In genomic region chr17:82005701-82006348, GRCh38 we compare ENCODE assay signal across 2 cellular contexts.
TF ChIP-seq lines count a peak whose summit lies in the region.

No MANE protein-coding gene starts in this region.

TF ChIP-seq in SK-N-SH, 30 proteins besides CTCF, POLR2A, EP300 and RAD21 (continued from another document):
- TF ChIP-seq USF2 (IDR thresholded peaks at IDR 0.05; ENCODE audit: borderline replicate concordance, low read depth, low read length), result no peak
- TF ChIP-seq FOXJ3 (CRISPR knock-in tag; IDR thresholded peaks at IDR 0.05), result no peak
- TF ChIP-seq FOXM1 (IDR thresholded peaks at IDR 0.05; ENCODE audit: low read depth), result no peak
- TF ChIP-seq TEAD4 (IDR thresholded peaks at IDR 0.05; ENCODE audit: borderline replicate concordance, insufficient read depth), result no peak
- TF ChIP-seq NRF1 (IDR thresholded peaks at IDR 0.05; ENCODE audit: low read depth, low read length), result no peak
- TF ChIP-seq PBX3 (IDR thresholded peaks at IDR 0.05), result no peak
- TF ChIP-seq USF1 (IDR thresholded peaks at IDR 0.05; ENCODE audit: borderline replicate concordance, low read depth), result no peak

TF ChIP-seq in SK-N-SH treated with all-trans-retinoic acid at 6 μM for 48 hours, 23 proteins besides CTCF, POLR2A, EP300 and RAD21:
- TF ChIP-seq PATZ1 (CRISPR knock-in tag; IDR thresholded peaks at IDR 0.05; ENCODE audit: borderline replicate concordance) (no peak), ZFP3 (CRISPR knock-in tag; IDR thresholded peaks at IDR 0.05) (no peak), ESRRG (CRISPR knock-in tag; IDR thresholded peaks at IDR 0.05) (no peak), BACH2 (CRISPR knock-in tag; IDR thresholded peaks at IDR 0.05; ENCODE audit: borderline replicate concordance) (no peak), ZNF565 (CRISPR knock-in tag; conservative IDR thresholded peaks at IDR 0.05; ENCODE audit: low read depth) (no peak), TCF4 (CRISPR knock-in tag; IDR thresholded peaks at IDR 0.05; ENCODE audit: borderline replicate concordance) (no peak), SNAI2 (CRISPR knock-in tag; IDR thresholded peaks at IDR 0.05) (no peak), RARB (CRISPR knock-in tag; IDR thresholded peaks at IDR 0.05) (no peak), ARNTL (CRISPR knock-in tag; IDR thresholded peaks at IDR 0.05; ENCODE audit: borderline replicate concordance, low read depth) (no peak), GLIS3 (CRISPR knock-in tag; IDR thresholded peaks at IDR 0.05) (no peak), PPARA (CRISPR knock-in tag; IDR thresholded peaks at IDR 0.05; ENCODE audit: borderline replicate concordance) (no peak), CSDC2 (CRISPR knock-in tag; IDR thresholded peaks at IDR 0.05) (no peak)
